Comparison of ENCODE assay signal across 1 cellular context in genomic region chr16:2486645-2487516, GRCh38.
TF ChIP-seq lines count a peak whose summit lies in the region.

No MANE protein-coding gene starts in this region.

TF ChIP-seq in SK-N-SH, 30 proteins besides CTCF, POLR2A, EP300 and RAD21 (continued from another document):
- TF ChIP-seq TCF12 (IDR thresholded peaks at IDR 0.05) (no peak), MXI1 (IDR thresholded peaks at IDR 0.05; ENCODE audit: low read depth, low read length) (no peak), CHD2 (IDR thresholded peaks at IDR 0.05; ENCODE audit: low read length, partially characterized antibody) (no peak), NFIC (IDR thresholded peaks at IDR 0.05; ENCODE audit: borderline replicate concordance) (no peak)
